ENCODE assay signal across 8 cellular contexts in genomic region chr14:103679351-103679750, GRCh38. TPM values are rescaled to one million over a fixed set of nuclear protein-coding genes. Genes with fewer than 3 reads are reported as not detected.
A peak's percentile ranks its signal among the peaks of the same experiment; 100 is the strongest.
DNase-seq lines count a peak whose midpoint lies in the region; ATAC-seq and TF ChIP-seq lines count a peak whose summit lies in the region.

No MANE protein-coding gene starts in this region.

- ATAC-seq in Right ventricle myocardium superior (ENCODE audit: poor library complexity) (peak; percentile 64), GM21526 (IDR thresholded peaks at IDR 0.05; ENCODE audit: low FRiP score, unreplicated experiment) (no peak)

- peak; percentile 74 for DNase-seq in Right ventricle myocardium superior
- DNase-seq in right atrium auricular region (ENCODE audit: low spot score): no peak
- DNase-seq in activated CD4-positive, alpha-beta T cell treated with anti-CD3 and anti-CD28 coated beads for 48 hours: peak; percentile 67
- DNase-seq in epithelial cell of esophagus (ENCODE audit: low read depth): no peak
- no peak for DNase-seq in NCI-H526 treated with DMSO at 0.1 percent for 48 hours (lab: John Stamatoyannopoulos, UW)

- H3K9ac ChIP-seq in parathyroid adenoma: no peak overlapping the region

- H2AFZ ChIP-seq in parathyroid adenoma: no peak overlapping the region

- H3K4me3 ChIP-seq in right atrium auricular region: no peak overlapping the region
- H3K4me3 ChIP-seq in epithelial cell of esophagus (ENCODE audit: low read length): no peak overlapping the region
- H3K4me3 ChIP-seq in parathyroid adenoma (ENCODE audit: low read depth, low read length): no peak overlapping the region

- TF ChIP-seq EP300 in Ishikawa (IDR thresholded peaks at IDR 0.05; ENCODE audit: borderline replicate concordance): no peak

- no peak overlapping the region for H3K27ac ChIP-seq in right atrium auricular region
- no peak overlapping the region for H3K27ac ChIP-seq in parathyroid adenoma

- H3K4me2 ChIP-seq in parathyroid adenoma (ENCODE audit: low read length): no peak overlapping the region

- peaks cover 20% of the 10 kb centered on the region for H3K79me2 ChIP-seq in parathyroid adenoma

- peaks cover 92% of the 10 kb centered on the region for H3K36me3 ChIP-seq in right atrium auricular region
- H3K36me3 ChIP-seq in parathyroid adenoma (ENCODE audit: control insufficient read depth, insufficient read depth, low read length): no peaks in the 10 kb centered on the region

- H3K4me1 ChIP-seq in right atrium auricular region: peaks cover 0 to 14% of the 10 kb centered on the region in 2 donors
- H3K4me1 ChIP-seq in parathyroid adenoma: no peaks in the 10 kb centered on the region

- TF ChIP-seq RAD21 in Ishikawa (IDR thresholded peaks at IDR 0.05; ENCODE audit: low read depth): peak; percentile 12; the same call in 1 of the 2 replicates

- H3K27me3 ChIP-seq in right atrium auricular region (no peaks in the 10 kb centered on the region), parathyroid adenoma (ENCODE audit: control insufficient read depth, insufficient read depth, low read length) (no peaks in the 10 kb centered on the region)

- TF ChIP-seq CTCF in right atrium auricular region (IDR thresholded peaks at IDR 0.05) (peak in 1 of 2 donors; percentile 58), epithelial cell of esophagus (IDR thresholded peaks at IDR 0.05; ENCODE audit: insufficient read depth, low read depth, low read length, missing control alignments) (peak; percentile 47), parathyroid adenoma (IDR thresholded peaks at IDR 0.05) (peak; percentile 33)

- intact Hi-C loops in Right ventricle myocardium superior (cut with DNase I): no loop called here

- H3K9me3 ChIP-seq in right atrium auricular region (no peaks in the 10 kb centered on the region), parathyroid adenoma (ENCODE audit: control insufficient read depth, low read length) (no peaks in the 10 kb centered on the region)

TF ChIP-seq in Ishikawa, 13 proteins besides CTCF, POLR2A, EP300 and RAD21:
- TF ChIP-seq USF1 (IDR thresholded peaks at IDR 0.05) (peak; percentile 47), CEBPB (IDR thresholded peaks at IDR 0.05) (no peak), MAX (IDR thresholded peaks at IDR 0.05) (peak; percentile 59)

RNA-seq across cellular contexts. Expression of gene XRCC3, which starts 35.9 kb away (rescaled TPM):
- total RNA-seq in Right ventricle myocardium superior (2.6 TPM), right atrium auricular region (1 to 10 TPM; 2.1 to 3.6 TPM)

RNA-seq across cellular contexts. Expression of gene ZFYVE21, which starts 36.3 kb away (rescaled TPM):
- total RNA-seq in Right ventricle myocardium superior (46.2 TPM), right atrium auricular region (10 to 100 TPM; 43.7 to 71.6 TPM)

RNA-seq across cellular contexts. Expression of gene KLC1, which starts 50.3 kb away (rescaled TPM):
- total RNA-seq in Right ventricle myocardium superior (152 TPM), right atrium auricular region (100 to 1,000 TPM; 185 to 201 TPM)

Comparison
In these comparisons a context has a peak if more than half of its experiments do, and no peak if none do; other contexts are left out.
1. DNase-seq: peak in Right ventricle myocardium superior (single experiment) and activated CD4-positive, alpha-beta T cell treated with anti-CD3 and anti-CD28 coated beads for 48 hours (single experiment); none in right atrium auricular region (single experiment), epithelial cell of esophagus (single experiment) and NCI-H526 treated with DMSO at 0.1 percent for 48 hours (single experiment).